Comparison of ENCODE assay signal across 10 cellular contexts in genomic region chr2:233081731-233082221, GRCh38. TPM values are rescaled to one million over a fixed set of nuclear protein-coding genes. Genes with fewer than 3 reads are reported as not detected.
A peak's percentile ranks its signal among the peaks of the same experiment; 100 is the strongest.
DNase-seq lines count a peak whose midpoint lies in the region; ATAC-seq and TF ChIP-seq lines count a peak whose summit lies in the region.
"Had no signal": no experiment of that assay in that cellular context is flagged by ENCODE, and none has a peak within 500 bp of the region (broad histone marks: within the 10 kb centered on the region; RNA-seq: fewer than 3 reads in every experiment).

No MANE protein-coding gene starts in this region.

- intact Hi-C loops in activated naive CD4-positive, alpha-beta T cell treated with anti-CD3 and anti-CD28 coated beads for 36 hours (cut with micrococcal nuclease), result loop anchor here (1.0 to 10.0 kb wide), 13 partner anchors 14 to 1411 kb away; partner anchors contain the start of genes ATG16L1, DGKD and HJURP
- intact Hi-C loops in testis (cut with DNase I; ENCODE audit: low total_unique reads), result no loop called here

- TF ChIP-seq CTCF in chondrocyte (IDR thresholded peaks at IDR 0.05) (no peak), testis (IDR thresholded peaks at IDR 0.05) (no peak), GM13976 (IDR thresholded peaks at IDR 0.05; ENCODE audit: borderline replicate concordance, control extremely low read depth, extremely low read depth, insufficient read depth, missing control alignments) (no peak)

- in situ Hi-C loops in GM13976 (cut with MboI; ENCODE audit: low sequenced_read_pairs, unreplicated experiment), result no loop called here

- H3K9me3 ChIP-seq in testis, result no peaks in the 10 kb centered on the region

- DNase-seq in activated naive CD4-positive, alpha-beta T cell treated with anti-CD3 and anti-CD28 coated beads for 36 hours, result no peak
- no peak for DNase-seq in activated naive CD4-positive, alpha-beta T cell treated with Interleukin-2 at 50 U/mL for 16 hours
- DNase-seq in chondrocyte (ENCODE audit: low spot score) (peak; percentile 57), testis (peak; percentile 8), GM13976 (ENCODE audit: low spot score) (no peak), DMS53 (lab: John Stamatoyannopoulos, UW) (no peak), hippocampal formation (lab: John Stamatoyannopoulos, UW) (no peak)
- DNase-seq: NCI-H510A treated with DMSO at 0.1 percent for 48 hours had no signal

- H3K4me1 Mint-ChIP-seq in activated naive CD4-positive, alpha-beta T cell treated with anti-CD3 and anti-CD28 coated beads for 36 hours (ENCODE audit: low read depth), result peaks cover 85% of the 10 kb centered on the region
- peaks cover 3% of the 10 kb centered on the region for H3K4me1 Mint-ChIP-seq in chondrocyte (ENCODE audit: low read depth)

- ATAC-seq in HG03175 (IDR thresholded peaks at IDR 0.05; ENCODE audit: unreplicated experiment), result peak; percentile 1

- H3K4me3 ChIP-seq in testis, result no peak overlapping the region

- H3K36me3 ChIP-seq in testis (ENCODE audit: low read depth, missing control alignments), result no peaks in the 10 kb centered on the region

- no peak overlapping the region for H3K27ac ChIP-seq in testis

- no peaks in the 10 kb centered on the region for H3K4me1 ChIP-seq in testis

- peaks cover 2% of the 10 kb centered on the region for H3K9me3 Mint-ChIP-seq in activated naive CD4-positive, alpha-beta T cell treated with anti-CD3 and anti-CD28 coated beads for 36 hours
- H3K9me3 Mint-ChIP-seq in chondrocyte (ENCODE audit: low read depth), result no peaks in the 10 kb centered on the region

- no peaks in the 10 kb centered on the region for H3K27me3 Mint-ChIP-seq in activated naive CD4-positive, alpha-beta T cell treated with anti-CD3 and anti-CD28 coated beads for 36 hours (ENCODE audit: low read depth)
- peaks cover 21% of the 10 kb centered on the region for H3K27me3 Mint-ChIP-seq in chondrocyte (ENCODE audit: low read depth)

- peak overlapping the region; percentile 96 for H3K27ac Mint-ChIP-seq in activated naive CD4-positive, alpha-beta T cell treated with anti-CD3 and anti-CD28 coated beads for 36 hours
- H3K27ac Mint-ChIP-seq in chondrocyte (ENCODE audit: unreplicated experiment), result no peak overlapping the region

- H3K36me3 Mint-ChIP-seq in activated naive CD4-positive, alpha-beta T cell treated with anti-CD3 and anti-CD28 coated beads for 36 hours (ENCODE audit: low read depth), result peaks cover 35% of the 10 kb centered on the region
- H3K36me3 Mint-ChIP-seq in chondrocyte (ENCODE audit: low read depth), result no peaks in the 10 kb centered on the region

- no peaks in the 10 kb centered on the region for H3K27me3 ChIP-seq in testis

- 91 to 93% methylated on average over 13 of the region's 13 CpGs for WGBS in testis, 2 donors

- CTCF ChIA-PET in activated naive CD4-positive, alpha-beta T cell treated with anti-CD3 and anti-CD28 coated beads for 36 hours (lab: Charles Lee), result interaction anchor here (0.9 to 5.3 kb wide), 8 partner anchors 18 to 51 kb away, joined by 3 to 41 read pairs (median 4); partner anchors contain the start of gene INPP5D

- peak overlapping the region; percentile 60 for H3K4me3 Mint-ChIP-seq in activated naive CD4-positive, alpha-beta T cell treated with anti-CD3 and anti-CD28 coated beads for 36 hours
- H3K4me3 Mint-ChIP-seq in chondrocyte (ENCODE audit: unreplicated experiment), result no peak overlapping the region

- TF ChIP-seq POLR2A in testis (IDR thresholded peaks at IDR 0.05), result no peak

RNA-seq across cellular contexts. Expression of gene INPP5D, which starts 21.6 kb away (rescaled TPM):
- 10 to 100 TPM; 50.9 to 51.0 TPM for total RNA-seq in activated naive CD4-positive, alpha-beta T cell treated with anti-CD3 and anti-CD28 coated beads for 36 hours
- total RNA-seq in chondrocyte (0.20 to 0.48 TPM (median 0.21 TPM) in 3 replicates), testis (10 to 100 TPM in 1 of 2 donors, 1 to 10 TPM in 1; 5.7 to 11.2 TPM)
- 12.7 TPM for polyA plus RNA-seq in testis (ENCODE audit: insufficient read depth, low read depth, low replicate concordance)

RNA-seq across cellular contexts. Expression of gene NEU2, which starts 49.3 kb away (rescaled TPM):
- not detected for total RNA-seq in activated naive CD4-positive, alpha-beta T cell treated with anti-CD3 and anti-CD28 coated beads for 36 hours
- total RNA-seq in chondrocyte (not detected in 3 replicates), testis (not detected)
- not detected for polyA plus RNA-seq in testis (ENCODE audit: insufficient read depth, low read depth, low replicate concordance)
- total RNA-seq: omental fat pad had no signal

Comparison
In these comparisons a context has a peak if more than half of its experiments do, and no peak if none do; other contexts are left out.
1. DNase-seq: peak in chondrocyte (single experiment) and testis (single experiment); none in activated naive CD4-positive, alpha-beta T cell treated with anti-CD3 and anti-CD28 coated beads for 36 hours (single experiment), activated naive CD4-positive, alpha-beta T cell treated with Interleukin-2 at 50 U/mL for 16 hours (single experiment), GM13976 (single experiment), DMS53 (single experiment) and hippocampal formation (0 of 2).
2. RNA of gene INPP5D, which starts 21.6 kb away (total RNA-seq): 50.9 to 51.0 TPM in activated naive CD4-positive, alpha-beta T cell treated with anti-CD3 and anti-CD28 coated beads for 36 hours; 5.7 to 11.2 TPM in testis and 0.20 to 0.48 TPM in chondrocyte; every median in the first group is over 4 times any median in the second.